ENCODE assay signal across 8 cellular contexts in genomic region chr17:4565209-4566141, GRCh38. TPM values are rescaled to one million over a fixed set of nuclear protein-coding genes. Genes with fewer than 3 reads are reported as not detected.
DNase-seq lines count a peak whose midpoint lies in the region; ATAC-seq and TF ChIP-seq lines count a peak whose summit lies in the region.

No MANE protein-coding gene starts in this region.

- TF ChIP-seq CTCF in DOHH2 (IDR thresholded peaks at IDR 0.05; ENCODE audit: low read depth, low read length, poor library complexity, severe bottlenecking) (peak; percentile 81), Loucy (conservative IDR thresholded peaks at IDR 0.05; ENCODE audit: low read length) (peak; percentile 94), Peyer's patch (IDR thresholded peaks at IDR 0.05) (peak; percentile 28 to 89 (median 84)), neutrophil (IDR thresholded peaks at IDR 0.05) (peak; percentile 79)

- H3K4me3 ChIP-seq in DOHH2 (ENCODE audit: low read length): peak overlapping the region; percentile 43
- H3K4me3 ChIP-seq in Loucy (ENCODE audit: low read length, poor library complexity, severe bottlenecking): peak overlapping the region; percentile 58
- no peak overlapping the region for H3K4me3 ChIP-seq in Peyer's patch
- H3K4me3 ChIP-seq in neutrophil (ENCODE audit: low read depth in 1 of 2, low read length in 1 of 2): no peak overlapping the region
- no peak overlapping the region for H3K4me3 ChIP-seq in aorta (ENCODE audit: low read length in 2 of 2)

- H3K27ac ChIP-seq in DOHH2 (ENCODE audit: low read depth, low read length): no peak overlapping the region
- H3K27ac ChIP-seq in Peyer's patch: peak overlapping the region in 2 of 4 donors; percentile 40 to 51
- H3K27ac ChIP-seq in neutrophil: no peak overlapping the region
- no peak overlapping the region for H3K27ac ChIP-seq in aorta (ENCODE audit: low read depth in 1 of 2, low read length in 2 of 2)

- H3K9me3 ChIP-seq in DOHH2 (ENCODE audit: control insufficient read depth, insufficient read depth, low read length) (no peaks in the 10 kb centered on the region), Loucy (ENCODE audit: insufficient read depth, low read depth, low read length) (no peaks in the 10 kb centered on the region), Peyer's patch (no peaks in the 10 kb centered on the region), neutrophil (no peaks in the 10 kb centered on the region), aorta (ENCODE audit: control insufficient read depth, low read length) (no peaks in the 10 kb centered on the region)

- H4K20me1 ChIP-seq in DOHH2 (ENCODE audit: control insufficient read depth, insufficient read depth, low read depth, low read length) (no peaks in the 10 kb centered on the region), Loucy (ENCODE audit: insufficient read depth, low read length, poor library complexity, severe bottlenecking) (no peaks in the 10 kb centered on the region)

- no peaks in the 10 kb centered on the region for H3K36me3 ChIP-seq in DOHH2 (ENCODE audit: control insufficient read depth, low read length)
- H3K36me3 ChIP-seq in Loucy (ENCODE audit: insufficient read depth, low read length): no peaks in the 10 kb centered on the region
- H3K36me3 ChIP-seq in Peyer's patch: no peaks in the 10 kb centered on the region
- no peaks in the 10 kb centered on the region for H3K36me3 ChIP-seq in neutrophil
- no peaks in the 10 kb centered on the region for H3K36me3 ChIP-seq in aorta (ENCODE audit: control insufficient read depth in 1 of 2, insufficient read depth in 2 of 2, low read length in 1 of 2)

- H3K9me2 ChIP-seq in DOHH2 (replicated peaks; ENCODE audit: control insufficient read depth, low read length) (no peaks in the 10 kb centered on the region), Loucy (replicated peaks; ENCODE audit: low read depth, low read length) (no peaks in the 10 kb centered on the region)

- H3K4me2 ChIP-seq in DOHH2 (ENCODE audit: low read length) (peak overlapping the region; percentile 55), Loucy (ENCODE audit: low read depth, low read length, poor library complexity, severe bottlenecking) (peak overlapping the region; percentile 70)

- ATAC-seq in aorta (ENCODE audit: low FRiP score) (peak; percentile 89), HG02588 (IDR thresholded peaks at IDR 0.05; ENCODE audit: unreplicated experiment) (no peak)

- intact Hi-C loops in aorta (cut with DNase I): loop anchor here (2.0 to 10.0 kb wide), 3 partner anchors 59 to 141 kb away; no protein-coding TSS in a partner anchor

- H3K79me2 ChIP-seq in DOHH2 (ENCODE audit: control insufficient read depth, low read length) (no peaks in the 10 kb centered on the region), Loucy (ENCODE audit: insufficient read depth, low read length) (no peaks in the 10 kb centered on the region)

- 31 to 32% methylated on average over 16 of the region's 16 CpGs for WGBS in aorta, 2 donors

- H3K4me1 ChIP-seq in DOHH2 (ENCODE audit: control insufficient read depth, low read length) (peaks cover 19% of the 10 kb centered on the region), Loucy (ENCODE audit: insufficient read depth, low read length, poor library complexity, severe bottlenecking) (peaks cover 32% of the 10 kb centered on the region), Peyer's patch (peaks cover 0 to 24% (median 2%) of the 10 kb centered on the region in 4 donors), neutrophil (ENCODE audit: control insufficient read depth in 1 of 2, insufficient read depth in 1 of 2, low read depth in 1 of 2, low read length in 1 of 2) (peaks cover 3 to 7% of the 10 kb centered on the region in 2 experiments), aorta (ENCODE audit: control insufficient read depth in 1 of 2, insufficient read depth in 2 of 2, low read length in 2 of 2) (peaks cover 0 to 4% of the 10 kb centered on the region in 2 donors)

- DNase-seq in Peyer's patch (peak; percentile 39 to 88 (median 81)), foreskin melanocyte (peak; percentile 64), aorta (peak in 1 of 2 donors; percentile 74)
- DNase-seq in activated effector memory CD4-positive, alpha-beta T cell treated with Interleukin-2 at 50 U/mL for 16 hours: peak; percentile 19

- peak overlapping the region; percentile 90 for H2AFZ ChIP-seq in Loucy (ENCODE audit: low read length)

- 0 out of 2 replicates have a peak, but pooled peaks cover 3% of the 10 kb centered on the region for H3F3A ChIP-seq in DOHH2 (ENCODE audit: control insufficient read depth, insufficient read depth)
- H3F3A ChIP-seq in Loucy (ENCODE audit: low read depth): no peaks in the 10 kb centered on the region

- TF ChIP-seq POLR2A in Peyer's patch (IDR thresholded peaks at IDR 0.05): no peak

- peak overlapping the region; percentile 55 for H3K9ac ChIP-seq in Loucy (ENCODE audit: low read depth, low read length, poor library complexity, severe bottlenecking)

- peaks cover 19% of the 10 kb centered on the region for H3K27me3 ChIP-seq in DOHH2 (ENCODE audit: control insufficient read depth, low read length)
- no peaks in the 10 kb centered on the region for H3K27me3 ChIP-seq in Loucy (ENCODE audit: insufficient read depth, low read length, poor library complexity, severe bottlenecking)
- H3K27me3 ChIP-seq in Peyer's patch: no peaks in the 10 kb centered on the region
- no peaks in the 10 kb centered on the region for H3K27me3 ChIP-seq in neutrophil
- H3K27me3 ChIP-seq in aorta (ENCODE audit: control insufficient read depth in 1 of 2, insufficient read depth in 2 of 2, low read length in 1 of 2): no peaks in the 10 kb centered on the region

RNA-seq across cellular contexts. Expression of gene GGT6, which starts 5.1 kb away (rescaled TPM):
- total RNA-seq in Peyer's patch (100 to 1,000 TPM in 2 of 4 donors, 10 to 100 TPM in 2; 26.4 to 199 (median 119) TPM), aorta (not detected)
- polyA plus RNA-seq in aorta: 1 to 10 TPM in 1 of 2 donors, not detected in 1; 3.5 TPM

RNA-seq across cellular contexts. Expression of gene MYBBP1A, which starts 10.3 kb away (rescaled TPM):
- total RNA-seq in Peyer's patch: 100 to 1,000 TPM in 2 of 4 donors, 10 to 100 TPM in 2; 27.1 to 244 (median 91.2) TPM
- total RNA-seq in aorta: 10 to 100 TPM; 35.2 to 36.6 TPM
- 10 to 100 TPM in 1 of 2 donors, 1 to 10 TPM in 1; 8.0 to 37.6 TPM for polyA plus RNA-seq in aorta

RNA-seq across cellular contexts. Expression of gene SMTNL2, which starts 18.9 kb away (rescaled TPM):
- total RNA-seq in Peyer's patch: 1 to 10 TPM in 1 of 4 donors, not detected in 3; 1.2 TPM
- total RNA-seq in aorta: 1 to 10 TPM in 1 of 2 donors, under 1 TPM in 1; 0.49 to 1.7 TPM
- polyA plus RNA-seq in aorta: not detected

Comparison
In these comparisons a context has a peak if more than half of its experiments do, and no peak if none do; other contexts are left out.
1. H3K4me3 ChIP-seq: peak in DOHH2 (single experiment) and Loucy (single experiment); none in Peyer's patch (0 of 4), neutrophil (0 of 2) and aorta (0 of 2).
2. RNA of gene GGT6, which starts 5.1 kb away (total RNA-seq): 26.4 to 199 TPM in Peyer's patch; not detected in aorta; every median in the first group is over 10 times any median in the second.
3. Peak in every context shown above with its lines, with median percentiles within 50 percentile points of each other: CTCF ChIP-seq.